8 cellular contexts compared by ENCODE assay signal in genomic region chr10:102642553-102643345, GRCh38. TPM values are rescaled to one million over a fixed set of nuclear protein-coding genes. Genes with fewer than 3 reads are reported as not detected.
DNase-seq lines count a peak whose midpoint lies in the region; ATAC-seq and TF ChIP-seq lines count a peak whose summit lies in the region.

No MANE protein-coding gene starts in this region.

- H3K36me3 ChIP-seq in Panc1 (ENCODE audit: control insufficient read depth, insufficient read depth, low read length), result peaks cover 9% of the 10 kb centered on the region; the same call in 1 of the 2 replicates

- H3K27ac Mint-ChIP-seq in Calu3 (ENCODE audit: unreplicated experiment) (peak overlapping the region; percentile 85), glutamatergic neuron (ENCODE audit: unreplicated experiment) (peak overlapping the region; percentile 96), osteocyte (ENCODE audit: unreplicated experiment) (peak overlapping the region; percentile 98)
- peak overlapping the region; percentile 81 to 91 for H3K27ac Mint-ChIP-seq in activated naive CD4-positive, alpha-beta T cell treated with anti-CD3 and anti-CD28 coated beads, Interleukin-2, amount 50 U/mL, for 72 hours

- H3K36me3 Mint-ChIP-seq in Calu3 (ENCODE audit: insufficient read depth, unreplicated experiment), result peaks cover 49% of the 10 kb centered on the region
- H3K36me3 Mint-ChIP-seq in activated naive CD4-positive, alpha-beta T cell treated with anti-CD3 and anti-CD28 coated beads, Interleukin-2, amount 50 U/mL, for 72 hours, result peaks cover 9 to 23% of the 10 kb centered on the region in 2 donors
- H3K36me3 Mint-ChIP-seq in glutamatergic neuron (ENCODE audit: unreplicated experiment), result no peaks in the 10 kb centered on the region
- H3K36me3 Mint-ChIP-seq in osteocyte (ENCODE audit: unreplicated experiment), result no peaks in the 10 kb centered on the region

- H3K4me1 Mint-ChIP-seq in Calu3 (ENCODE audit: low read depth, unreplicated experiment) (peaks cover 21% of the 10 kb centered on the region), glutamatergic neuron (ENCODE audit: low read depth, unreplicated experiment) (peaks cover 12% of the 10 kb centered on the region), osteocyte (ENCODE audit: unreplicated experiment) (peaks cover 25% of the 10 kb centered on the region)

- H3K9me3 ChIP-seq in Panc1 (ENCODE audit: control insufficient read depth, insufficient read depth, low read depth, low read length), result no peaks in the 10 kb centered on the region

- peak overlapping the region; percentile 90 for H3K4me3 Mint-ChIP-seq in Calu3 (ENCODE audit: low read depth, unreplicated experiment)
- H3K4me3 Mint-ChIP-seq in glutamatergic neuron (ENCODE audit: unreplicated experiment), result peak overlapping the region; percentile 93
- peak overlapping the region; percentile 87 for H3K4me3 Mint-ChIP-seq in osteocyte (ENCODE audit: unreplicated experiment)

- H3K27me3 ChIP-seq in Panc1 (ENCODE audit: control insufficient read depth, insufficient read depth, low read length), result no peaks in the 10 kb centered on the region

- H3K4me1 ChIP-seq in Panc1 (ENCODE audit: control insufficient read depth, insufficient read depth, low read length), result peaks cover 28% of the 10 kb centered on the region

- no peaks in the 10 kb centered on the region for H3K27me3 Mint-ChIP-seq in Calu3 (ENCODE audit: unreplicated experiment)
- peaks cover 29% of the 10 kb centered on the region for H3K27me3 Mint-ChIP-seq in glutamatergic neuron (ENCODE audit: unreplicated experiment)
- H3K27me3 Mint-ChIP-seq in osteocyte (ENCODE audit: unreplicated experiment), result no peaks in the 10 kb centered on the region

- CTCF ChIA-PET in Calu3 (lab: Charles Lee), result interaction anchor here (0.8 to 1.5 kb wide), 2 partner anchors 13 to 139 kb away, joined by 3 read pairs; partner anchors contain the start of gene SUFU
- CTCF ChIA-PET in Panc1 (lab: Charles Lee), result no interaction called here
- CTCF ChIA-PET in GM10248 (lab: Yijun Ruan, JAX), result interaction anchor here (1.0 kb wide), 1 partner anchor 28 kb away, joined by 3 read pairs; no protein-coding TSS in a partner anchor

- DNase-seq in Calu3 (peak; percentile 55), Panc1 (ENCODE audit: low read depth, low spot score) (no peak), glutamatergic neuron (peak; percentile 54), osteocyte (ENCODE audit: extremely low spot score, unreplicated experiment) (no peak), GM10248 (ENCODE audit: extremely low spot score) (no peak), amniotic stem cell (lab: John Stamatoyannopoulos, UW) (no peak)
- peak in 1 of 2 donors; percentile 22 for DNase-seq in activated naive CD4-positive, alpha-beta T cell treated with anti-CD3 and anti-CD28 coated beads, Interleukin-2, amount 50 U/mL, for 72 hours (ENCODE audit: low spot score in 2 of 2)

- H3K9me3 Mint-ChIP-seq in Calu3 (ENCODE audit: low read depth, unreplicated experiment) (no peaks in the 10 kb centered on the region), glutamatergic neuron (ENCODE audit: unreplicated experiment) (peaks cover 20% of the 10 kb centered on the region), osteocyte (ENCODE audit: unreplicated experiment) (no peaks in the 10 kb centered on the region)
- H3K9me3 Mint-ChIP-seq in activated naive CD4-positive, alpha-beta T cell treated with anti-CD3 and anti-CD28 coated beads, Interleukin-2, amount 50 U/mL, for 72 hours, result no peaks in the 10 kb centered on the region

- in situ Hi-C loops in Panc1 (cut with HindIII; ENCODE audit: low pct_unique_long_range_greater_than_20kb, low sequenced_read_pairs), result no loop called here

- H3K27ac ChIP-seq in Panc1 (ENCODE audit: low read length), result peak overlapping the region; percentile 94

- POLR2A ChIA-PET in Panc1 (lab: Charles Lee) (no interaction called here), GM10248 (lab: Yijun Ruan, JAX) (no interaction called here)

- intact Hi-C loops in Calu3 (cut with micrococcal nuclease; ENCODE audit: unreplicated experiment) (loop anchor here (2.0 to 10.0 kb wide), 2 partner anchors 38 to 138 kb away; partner anchors contain the start of genes ACTR1A and SUFU), Panc1 (cut with micrococcal nuclease; ENCODE audit: unreplicated experiment) (loop anchor here (5.0 kb wide), 1 partner anchor 140 kb away; the partner anchor contains the start of genes ACTR1A and SUFU)

- ATAC-seq in HG02588 (IDR thresholded peaks at IDR 0.05; ENCODE audit: unreplicated experiment), result peak; percentile 3
- peak; percentile 1; the same call in 1 of the 2 replicates for ATAC-seq in Panc1
- no peak for ATAC-seq in activated naive CD4-positive, alpha-beta T cell treated with anti-CD3 and anti-CD28 coated beads, Interleukin-2, amount 50 U/mL, for 72 hours

- H3K4me3 ChIP-seq in Panc1 (ENCODE audit: low read depth in 2 of 2, low read length in 2 of 2), result peak overlapping the region; percentile 69 to 86

- BruUV-seq in Calu3 (replicated peaks; lab: Mats Ljungman, UMichigan), result TSS peak; percentile 69
- no TSS peak for BruUV-seq in Panc1 (replicated peaks; lab: Mats Ljungman, UMichigan)

- no peak for TF ChIP-seq CTCF in Calu3 (IDR thresholded peaks at IDR 0.05; ENCODE audit: unreplicated experiment)
- no peak; the same call in 1 of the 2 replicates for TF ChIP-seq CTCF in Panc1 (IDR thresholded peaks at IDR 0.05)
- TF ChIP-seq CTCF in glutamatergic neuron (IDR thresholded peaks at IDR 0.05; ENCODE audit: partially characterized antibody, unreplicated experiment), result no peak
- no peak for TF ChIP-seq CTCF in osteocyte (IDR thresholded peaks at IDR 0.05)
- no peak for TF ChIP-seq CTCF in GM10248 (IDR thresholded peaks at IDR 0.05; ENCODE audit: control extremely low read depth, extremely low read depth, low read depth, missing control alignments)

RNA-seq across cellular contexts. Expression of gene TRIM8, which starts 1.5 kb away (rescaled TPM):
- total RNA-seq in Calu3 (2022), result 52.1 and 66.3 TPM in 2 replicates
- total RNA-seq in Panc1 (2021; ENCODE audit: unreplicated experiment), result 54.4 TPM
- polyA plus RNA-seq in Panc1 (2012; ENCODE audit: insufficient read length), result 64.3 TPM
- total RNA-seq in activated naive CD4-positive, alpha-beta T cell treated with anti-CD3 and anti-CD28 coated beads, Interleukin-2, amount 50 U/mL, for 72 hours, result 10 to 100 TPM; 22.9 to 47.3 TPM
- total RNA-seq in glutamatergic neuron (ENCODE audit: unreplicated experiment), result 74.8 TPM
- total RNA-seq in osteocyte, result 63.9 and 66.8 TPM in 2 replicates

Comparison
In these comparisons a context has a peak if more than half of its experiments do, and no peak if none do; other contexts are left out.
1. DNase-seq: peak in Calu3 (single experiment) and glutamatergic neuron (single experiment); none in Panc1 (single experiment), osteocyte (single experiment), GM10248 (single experiment) and amniotic stem cell (single experiment).
2. ATAC-seq: peak in HG02588 (single experiment) and Panc1 (single experiment); none in activated naive CD4-positive, alpha-beta T cell treated with anti-CD3 and anti-CD28 coated beads, Interleukin-2, amount 50 U/mL, for 72 hours (0 of 2).
3. Peak in every context shown above with its lines, with median percentiles within 50 percentile points of each other: H3K27ac Mint-ChIP-seq and H3K4me3 Mint-ChIP-seq.